1 cellular context compared by ENCODE assay signal in the genomic region with DNA sequence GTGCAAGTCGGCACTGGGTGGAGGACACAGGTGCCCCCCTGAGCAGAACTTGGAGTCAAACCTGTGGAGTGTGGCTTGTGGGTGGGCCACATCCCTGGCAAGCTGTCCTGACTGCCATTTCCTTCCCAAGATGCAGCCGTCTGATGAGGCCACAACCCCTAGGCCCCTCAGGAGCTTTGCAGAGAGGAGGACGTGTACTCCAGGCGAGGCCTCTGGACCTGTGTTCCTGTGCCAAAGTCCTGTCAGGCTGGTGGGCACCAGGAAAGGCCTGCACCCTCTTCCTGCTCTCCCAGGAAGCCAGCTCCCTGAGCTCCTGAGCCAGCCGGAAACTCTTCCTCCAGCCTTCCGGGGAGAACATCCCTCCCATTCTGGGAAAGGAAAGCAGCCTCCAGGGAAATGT.
TF ChIP-seq lines count a peak whose summit lies in the region.

No MANE protein-coding gene starts in this region.

TF ChIP-seq in IMR-90, 13 proteins besides CTCF, POLR2A, EP300 and RAD21:
- no peak for TF ChIP-seq MAFK (IDR thresholded peaks at IDR 0.05; ENCODE audit: low read depth, low read length)
- no peak for TF ChIP-seq NFE2L2 (IDR thresholded peaks at IDR 0.05; ENCODE audit: low read depth, low read length)
- no peak for TF ChIP-seq CHD1 (IDR thresholded peaks at IDR 0.05; ENCODE audit: low read depth, low read length)
- TF ChIP-seq MAZ (IDR thresholded peaks at IDR 0.05; ENCODE audit: borderline replicate concordance, low read depth, low read length) = no peak
- TF ChIP-seq FOS (IDR thresholded peaks at IDR 0.05; ENCODE audit: low read depth, low read length) = no peak
- TF ChIP-seq RCOR1 (IDR thresholded peaks at IDR 0.05; ENCODE audit: insufficient replicate concordance, low read length) = no peak
- TF ChIP-seq BHLHE40 (IDR thresholded peaks at IDR 0.05; ENCODE audit: low read depth, low read length) = no peak
- no peak for TF ChIP-seq MXI1 (IDR thresholded peaks at IDR 0.05; ENCODE audit: borderline replicate concordance, low read depth, low read length)
- TF ChIP-seq RFX5 (IDR thresholded peaks at IDR 0.05; ENCODE audit: low read depth, low read length) = no peak
- TF ChIP-seq, protein P1, sequence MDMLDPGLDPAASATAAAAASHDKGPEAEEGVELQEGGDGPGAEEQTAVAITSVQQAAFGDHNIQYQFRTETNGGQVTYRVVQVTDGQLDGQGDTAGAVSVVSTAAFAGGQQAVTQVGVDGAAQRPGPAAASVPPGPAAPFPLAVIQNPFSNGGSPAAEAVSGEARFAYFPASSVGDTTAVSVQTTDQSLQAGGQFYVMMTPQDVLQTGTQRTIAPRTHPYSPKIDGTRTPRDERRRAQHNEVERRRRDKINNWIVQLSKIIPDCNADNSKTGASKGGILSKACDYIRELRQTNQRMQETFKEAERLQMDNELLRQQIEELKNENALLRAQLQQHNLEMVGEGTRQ (IDR thresholded peaks at IDR 0.05; ENCODE audit: low read depth, low read length) = no peak
- TF ChIP-seq, protein P2, sequence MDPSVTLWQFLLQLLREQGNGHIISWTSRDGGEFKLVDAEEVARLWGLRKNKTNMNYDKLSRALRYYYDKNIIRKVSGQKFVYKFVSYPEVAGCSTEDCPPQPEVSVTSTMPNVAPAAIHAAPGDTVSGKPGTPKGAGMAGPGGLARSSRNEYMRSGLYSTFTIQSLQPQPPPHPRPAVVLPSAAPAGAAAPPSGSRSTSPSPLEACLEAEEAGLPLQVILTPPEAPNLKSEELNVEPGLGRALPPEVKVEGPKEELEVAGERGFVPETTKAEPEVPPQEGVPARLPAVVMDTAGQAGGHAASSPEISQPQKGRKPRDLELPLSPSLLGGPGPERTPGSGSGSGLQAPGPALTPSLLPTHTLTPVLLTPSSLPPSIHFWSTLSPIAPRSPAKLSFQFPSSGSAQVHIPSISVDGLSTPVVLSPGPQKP (IDR thresholded peaks at IDR 0.05; ENCODE audit: borderline replicate concordance, low read depth, low read length) = no peak
- TF ChIP-seq CEBPB (IDR thresholded peaks at IDR 0.05; ENCODE audit: low read depth, low read length) = no peak
